In genomic region chr19:3658823-3659745, GRCh38 we compare ENCODE assay signal across 24 cellular contexts. TPM values are rescaled to one million over a fixed set of nuclear protein-coding genes. Genes with fewer than 3 reads are reported as not detected.
DNase-seq lines count a peak whose midpoint lies in the region; ATAC-seq and TF ChIP-seq lines count a peak whose summit lies in the region.
"Had no signal": no experiment of that assay in that cellular context is flagged by ENCODE, and none has a peak within 500 bp of the region (broad histone marks: within the 10 kb centered on the region; RNA-seq: fewer than 3 reads in every experiment).

No MANE protein-coding gene starts in this region.

- no peaks in the 10 kb centered on the region for H3K79me2 ChIP-seq in SK-N-SH (ENCODE audit: insufficient read depth)

- CTCF ChIA-PET in SK-N-SH (lab: Yijun Ruan, JAX) = interaction anchor here (0.7 to 2.6 kb wide), 2 partner anchors 41 to 49 kb away, joined by 3 to 7 read pairs; partner anchors contain the start of genes PIP5K1C and TJP3

- no peaks in the 10 kb centered on the region for H3K27me3 ChIP-seq in SK-N-SH (ENCODE audit: insufficient read depth)

- peaks cover 0 to 6% of the 10 kb centered on the region in 2 experiments; a peak in 1 of 4 replicates for H3K4me1 ChIP-seq in SK-N-SH (ENCODE audit: control insufficient read depth in 1 of 2, insufficient read depth in 2 of 2, low read depth in 1 of 2, low read length in 1 of 2)
- H3K4me1 ChIP-seq: A549 had no signal

- TF ChIP-seq CTCF in C4-2B (conservative IDR thresholded peaks at IDR 0.05) = no peak
- no peak for TF ChIP-seq CTCF in glutamatergic neuron (IDR thresholded peaks at IDR 0.05; ENCODE audit: partially characterized antibody, unreplicated experiment)
- TF ChIP-seq CTCF in SK-N-SH (IDR thresholded peaks at IDR 0.05) = no peak

- peaks cover 25% of the 10 kb centered on the region for H3K9me3 Mint-ChIP-seq in glutamatergic neuron (ENCODE audit: unreplicated experiment)

- no peak overlapping the region for H2AFZ ChIP-seq in SK-N-SH (ENCODE audit: low read depth)
- H2AFZ ChIP-seq: PC-9 had no signal

- no peaks in the 10 kb centered on the region for H4K20me1 ChIP-seq in SK-N-SH (ENCODE audit: insufficient read depth)

- H3K27ac Mint-ChIP-seq in glutamatergic neuron (ENCODE audit: unreplicated experiment) = peak overlapping the region; percentile 98

- intact Hi-C loops in sciatic nerve (cut with DNase I) = no loop called here

- no peak overlapping the region for H3K4me3 ChIP-seq in SK-N-SH (ENCODE audit: low read depth in 2 of 2, low read length in 1 of 2)
- H3K4me3 ChIP-seq: A549, PC-9 had no signal

- peaks cover 23% of the 10 kb centered on the region for H3K27me3 Mint-ChIP-seq in glutamatergic neuron (ENCODE audit: unreplicated experiment)

- H3K4me1 Mint-ChIP-seq in glutamatergic neuron (ENCODE audit: low read depth, unreplicated experiment) = peaks cover 17% of the 10 kb centered on the region

- H3K36me3 Mint-ChIP-seq in glutamatergic neuron (ENCODE audit: unreplicated experiment) = peaks cover 7% of the 10 kb centered on the region

- TF ChIP-seq EP300 in SK-N-SH (IDR thresholded peaks at IDR 0.05; ENCODE audit: borderline replicate concordance in 1 of 2, low read depth in 1 of 2, low read length in 1 of 2) = no peak

- TF ChIP-seq RAD21 in SK-N-SH (IDR thresholded peaks at IDR 0.05; ENCODE audit: low read length) = no peak

- H3K4me3 Mint-ChIP-seq in glutamatergic neuron (ENCODE audit: unreplicated experiment) = no peak overlapping the region

- peak overlapping the region; percentile 56 for H3K27ac ChIP-seq in C4-2B
- peak overlapping the region; percentile 39 for H3K27ac ChIP-seq in angular gyrus (ENCODE audit: low read depth, low read length)
- H3K27ac ChIP-seq in SK-N-SH (ENCODE audit: low read depth in 2 of 2, low read length in 1 of 2) = no peak overlapping the region
- H3K27ac ChIP-seq: A549, PC-9 had no signal

- peaks cover 0 to 10% of the 10 kb centered on the region in 2 experiments for H3K36me3 ChIP-seq in SK-N-SH (replicated peaks in 1 of 2; ENCODE audit: control insufficient read depth in 1 of 2, insufficient read depth in 2 of 2, low read length in 1 of 2)

- H3F3A ChIP-seq in SK-N-SH (replicated peaks; ENCODE audit: insufficient read depth) = no peaks in the 10 kb centered on the region

- no peak overlapping the region for H3K4me2 ChIP-seq in SK-N-SH
- H3K4me2 ChIP-seq: A549, PC-9 had no signal

- DNase-seq in glutamatergic neuron (no peak), sciatic nerve (ENCODE audit: low spot score) (no peak), SK-N-SH (no peak)
- DNase-seq: DMS53; H7; KBM-7; MV-4-11; NCI-H1105 treated with DMSO at 0.1 percent for 48 hours; NCI-H2029; NCI-H446 treated with DMSO at 0.1 percent for 48 hours; NCI-H526; NCI-H82; NK-92 treated with Interleukin-12 subunit alpha and Interleukin-12 subunit beta, amount 100 ng/mL, for 24 hours; PC-9; RPMI8226; SHP77 had no signal

- POLR2A ChIA-PET in SK-N-SH (lab: Yijun Ruan, JAX) = no interaction called here

- no peaks in the 10 kb centered on the region for H3K9me2 ChIP-seq in SK-N-SH

- H3K9me3 ChIP-seq in SK-N-SH = no peaks in the 10 kb centered on the region
- H3K9me3 ChIP-seq: A549 had no signal

- H3K9ac ChIP-seq in SK-N-SH = no peak overlapping the region

- 90% methylated on average over 19 of the region's 38 CpGs for WGBS in SK-N-SH (ENCODE audit: low lambda C conversion rate)

- ATAC-seq in sciatic nerve (peak; percentile 4), HG03565 (IDR thresholded peaks at IDR 0.05; ENCODE audit: unreplicated experiment) (no peak), GM21526 (IDR thresholded peaks at IDR 0.05; ENCODE audit: low FRiP score, unreplicated experiment) (no peak)
- ATAC-seq: A549 had no signal

TF ChIP-seq in SK-N-SH, 30 proteins besides CTCF, POLR2A, EP300 and RAD21:
- no peak for TF ChIP-seq FOXJ3 (CRISPR knock-in tag; IDR thresholded peaks at IDR 0.05)
- no peak for TF ChIP-seq MEF2A (IDR thresholded peaks at IDR 0.05; ENCODE audit: borderline replicate concordance, low read depth)
- no peak for TF ChIP-seq EZH2phosphoT487 (IDR thresholded peaks at IDR 0.05; ENCODE audit: borderline replicate concordance, low read depth)
- TF ChIP-seq PBX3 (IDR thresholded peaks at IDR 0.05) = no peak

RNA-seq across cellular contexts. Expression of gene CACTIN, which starts 32.5 kb away (rescaled TPM):
- total RNA-seq in glutamatergic neuron (ENCODE audit: unreplicated experiment) (29.7 TPM), sciatic nerve (19.6 TPM)
- 27.8 and 36.4 TPM in 2 replicates for polyA plus RNA-seq in SK-N-SH (2012; rRNA removed)
- polyA plus RNA-seq in SK-N-SH (2012; cell fraction: cytosol; rRNA removed) = 11.9 and 22.7 TPM in 2 replicates
- 66.5 and 82.5 TPM in 2 replicates for polyA plus RNA-seq in SK-N-SH (2012; cell fraction: nucleus; rRNA removed)

RNA-seq across cellular contexts. Expression of gene PIP5K1C, which starts 41.2 kb away (rescaled TPM):
- total RNA-seq in glutamatergic neuron (ENCODE audit: unreplicated experiment) (169 TPM), sciatic nerve (46.9 TPM)
- 6.9 and 12.3 TPM in 2 replicates for polyA plus RNA-seq in SK-N-SH (2012; rRNA removed)
- polyA plus RNA-seq in SK-N-SH (2012; cell fraction: cytosol; rRNA removed) = 4.4 and 6.9 TPM in 2 replicates
- 12.2 and 15.0 TPM in 2 replicates for polyA plus RNA-seq in SK-N-SH (2012; cell fraction: nucleus; rRNA removed)

RNA-seq across cellular contexts. Expression of gene TJP3, which starts 49.1 kb away (rescaled TPM):
- total RNA-seq in glutamatergic neuron (ENCODE audit: unreplicated experiment) (3.1 TPM), sciatic nerve (2.1 TPM)
- polyA plus RNA-seq in SK-N-SH (2012; rRNA removed) = 0.24 and 0.36 TPM in 2 replicates
- 0.18 and 0.28 TPM in 2 replicates for polyA plus RNA-seq in SK-N-SH (2012; cell fraction: cytosol; rRNA removed)
- 0.49 and 1.0 TPM in 2 replicates for polyA plus RNA-seq in SK-N-SH (2012; cell fraction: nucleus; rRNA removed)
- total RNA-seq: Daoy, LHCN-M2 had no signal

RNA-seq across cellular contexts. Expression of gene TBXA2R, which starts 52.4 kb away (rescaled TPM):
- total RNA-seq in glutamatergic neuron (ENCODE audit: unreplicated experiment) = not detected
- 11.2 TPM for total RNA-seq in sciatic nerve
- polyA plus RNA-seq in SK-N-SH (2012; rRNA removed) = 0.78 and 0.92 TPM in 2 replicates
- polyA plus RNA-seq in SK-N-SH (2012; cell fraction: cytosol; rRNA removed) = 0.55 and 1.1 TPM in 2 replicates
- polyA plus RNA-seq in SK-N-SH (2012; cell fraction: nucleus; rRNA removed) = 0.91 and 1.2 TPM in 2 replicates
- total RNA-seq: Daoy, MCF 10A, PC-9 had no signal

Comparison
In these comparisons a context has a peak if more than half of its experiments do, and no peak if none do; other contexts are left out.
1. H3K27ac ChIP-seq: peak in C4-2B (single experiment) and angular gyrus (single experiment); none in SK-N-SH (0 of 2).